19 cellular contexts compared by ENCODE assay signal in genomic region chr5:170348069-170348702, GRCh38. TPM values are rescaled to one million over a fixed set of nuclear protein-coding genes. Genes with fewer than 3 reads are reported as not detected.
A peak's percentile ranks its signal among the peaks of the same experiment; 100 is the strongest.
DNase-seq lines count a peak whose midpoint lies in the region; ATAC-seq, FAIRE-seq and TF ChIP-seq lines count a peak whose summit lies in the region.
"Had no signal": no experiment of that assay in that cellular context is flagged by ENCODE, and none has a peak within 500 bp of the region (broad histone marks: within the 10 kb centered on the region; RNA-seq: fewer than 3 reads in every experiment).

No MANE protein-coding gene starts in this region.

- H3K9me3 ChIP-seq in right cardiac atrium (ENCODE audit: control insufficient read depth, low read length), result no peaks in the 10 kb centered on the region
- H3K9me3 ChIP-seq in vagina, result no peaks in the 10 kb centered on the region

- intact Hi-C loops in right cardiac atrium (cut with DNase I), result loop anchor here in 1 of 4 donors (5.0 to 10.0 kb wide), 2 partner anchors 73 to 121 kb away; no protein-coding TSS in a partner anchor
- intact Hi-C loops in vagina (cut with DNase I), result no loop called here

- H3K4me3 ChIP-seq in bronchial epithelial cell (ENCODE audit: low read depth, low read length), result no peak overlapping the region
- no peak overlapping the region for H3K4me3 ChIP-seq in right cardiac atrium (ENCODE audit: low read length)
- H3K4me3 ChIP-seq in vagina, result no peak overlapping the region

- H3K27me3 ChIP-seq in bronchial epithelial cell (ENCODE audit: control insufficient read depth, insufficient read depth, low read length) (no peaks in the 10 kb centered on the region), right cardiac atrium (ENCODE audit: control insufficient read depth, insufficient read depth) (no peaks in the 10 kb centered on the region), vagina (no peaks in the 10 kb centered on the region)

- H3K27ac ChIP-seq in right cardiac atrium (ENCODE audit: low read length) (no peak overlapping the region), vagina (peak overlapping the region; percentile 53)

- no peak overlapping the region for H3K4me3 Mint-ChIP-seq in activated T-cell treated with anti-CD3 and anti-CD28 coated beads, Interleukin-2, amount 50 U/mL, for 24 hours
- H3K4me3 Mint-ChIP-seq: natural killer cell treated with Interleukin-12 subunit alpha and Interleukin-12 subunit beta and Interleukin-15 and Interleukin-18, amount 100 ng/mL, for 72 hours had no signal

- no peak overlapping the region for H3K27ac Mint-ChIP-seq in activated T-cell treated with anti-CD3 and anti-CD28 coated beads, Interleukin-2, amount 50 U/mL, for 24 hours
- H3K27ac Mint-ChIP-seq: activated T-helper 2 cell treated with anti-CD3 and anti-CD28 coated beads, Interferon-gamma antibody, Interleukin-2, Interleukin-4, amounts not matched to agents 10 μg/mL and 5 μg/mL and 100 μg/mL, durations not matched to agents 14 hours and 24 hours and 36 hours; natural killer cell treated with Interleukin-12 subunit alpha and Interleukin-12 subunit beta and Interleukin-15 and Interleukin-18, amount 100 ng/mL, for 72 hours had no signal

- H3K9me3 Mint-ChIP-seq in activated T-cell treated with anti-CD3 and anti-CD28 coated beads, Interleukin-2, amount 50 U/mL, for 24 hours, result no peaks in the 10 kb centered on the region
- H3K9me3 Mint-ChIP-seq: activated T-helper 2 cell treated with anti-CD3 and anti-CD28 coated beads, Interferon-gamma antibody, Interleukin-2, Interleukin-4, amounts not matched to agents 10 μg/mL and 5 μg/mL and 100 μg/mL, durations not matched to agents 14 hours and 24 hours and 36 hours; natural killer cell treated with Interleukin-12 subunit alpha and Interleukin-12 subunit beta and Interleukin-15 and Interleukin-18, amount 100 ng/mL, for 72 hours had no signal

- no peaks in the 10 kb centered on the region for H3K36me3 Mint-ChIP-seq in activated T-cell treated with anti-CD3 and anti-CD28 coated beads, Interleukin-2, amount 50 U/mL, for 24 hours (ENCODE audit: low read depth)
- H3K36me3 Mint-ChIP-seq: natural killer cell treated with Interleukin-12 subunit alpha and Interleukin-12 subunit beta and Interleukin-15 and Interleukin-18, amount 100 ng/mL, for 72 hours had no signal

- peak; percentile 8 for DNase-seq in activated T-cell treated with anti-CD3 and anti-CD28 coated beads, Interleukin-2, amount 50 U/mL, for 24 hours
- DNase-seq in activated T-cell treated with anti-CD3 and anti-CD28 coated beads, Interleukin-2, amount 50 U/mL, for 1 hour, result no peak
- DNase-seq in bronchial epithelial cell (ENCODE audit: low read depth) (no peak), right cardiac atrium (no peak), vagina (ENCODE audit: extremely low spot score in 2 of 2) (no peak), D721Med (ENCODE audit: insufficient read length, low spot score) (no peak), NCI-H1436 (lab: John Stamatoyannopoulos, UW) (no peak)
- DNase-seq in activated CD8-positive, alpha-beta memory T cell treated with anti-CD3 and anti-CD28 coated beads, Interleukin-2, amount 50 U/mL, for 48 hours, result no peak
- DNase-seq: activated CD4-positive, alpha-beta T cell treated with anti-CD3 and anti-CD28 coated beads for 1 hour; DMS79 treated with DMSO at 0.1 percent for 48 hours; H7; NCI-H1417; NCI-H526 treated with DMSO at 0.1 percent for 48 hours; trophoblast cell had no signal

- no peaks in the 10 kb centered on the region for H3K4me1 ChIP-seq in right cardiac atrium (ENCODE audit: control insufficient read depth, insufficient read depth, low read length)
- H3K4me1 ChIP-seq in vagina, result no peaks in the 10 kb centered on the region

- FAIRE-seq in bronchial epithelial cell (lab: Jason Lieb, UNC) (peak; percentile 52), D721Med (lab: Jason Lieb, UNC) (no peak)
- FAIRE-seq: endothelial cell of umbilical vein, HTR-8/SVneo had no signal

- WGBS in right cardiac atrium, result 38% methylated on average over 11 of the region's 11 CpGs

- H3K36me3 ChIP-seq in bronchial epithelial cell (ENCODE audit: control insufficient read depth, insufficient read depth, low read length), result no peaks in the 10 kb centered on the region
- H3K36me3 ChIP-seq in vagina, result no peaks in the 10 kb centered on the region

- no peak for TF ChIP-seq POLR2A in vagina (IDR thresholded peaks at IDR 0.05)

- peaks cover 19% of the 10 kb centered on the region for H3K27me3 Mint-ChIP-seq in activated T-cell treated with anti-CD3 and anti-CD28 coated beads, Interleukin-2, amount 50 U/mL, for 24 hours

- ATAC-seq in right cardiac atrium, result peak; percentile 34 to 47
- ATAC-seq: natural killer cell treated with Interleukin-12 subunit alpha and Interleukin-12 subunit beta and Interleukin-15 and Interleukin-18, amount 100 ng/mL, for 72 hours had no signal

- no peak for TF ChIP-seq CTCF in bronchial epithelial cell (IDR thresholded peaks at IDR 0.05; ENCODE audit: insufficient read depth, low read length, severe bottlenecking)
- no peak for TF ChIP-seq CTCF in vagina (IDR thresholded peaks at IDR 0.05)
- TF ChIP-seq CTCF in D721Med (IDR thresholded peaks at IDR 0.05; ENCODE audit: insufficient read depth, missing control alignments), result no peak

- H3K4me1 Mint-ChIP-seq in activated T-cell treated with anti-CD3 and anti-CD28 coated beads, Interleukin-2, amount 50 U/mL, for 24 hours (ENCODE audit: low read depth), result peaks cover 2% of the 10 kb centered on the region

RNA-seq across cellular contexts. Expression of gene KCNMB1, which starts 41.0 kb away (rescaled TPM):
- total RNA-seq in bronchial epithelial cell (not detected in 2 replicates), right cardiac atrium (1 to 10 TPM in 3 of 4 donors, under 1 TPM in 1; 0.97 to 2.8 (median 1.9) TPM), vagina (4.9 TPM)
- polyA plus RNA-seq in right cardiac atrium, result 1.3 TPM
- total RNA-seq: activated T-helper 2 cell treated with anti-CD3 and anti-CD28 coated beads, Interferon-gamma antibody, Interleukin-2, Interleukin-4, amounts not matched to agents 10 μg/mL and 5 μg/mL and 100 μg/mL, durations not matched to agents 14 hours and 24 hours and 36 hours; natural killer cell treated with Interleukin-12 subunit alpha and Interleukin-12 subunit beta and Interleukin-15 and Interleukin-18, amount 100 ng/mL, for 72 hours had no signal
- polyA plus RNA-seq: AG04450 had no signal

RNA-seq across cellular contexts. Expression of gene LCP2, which starts 50.6 kb away (rescaled TPM):
- total RNA-seq in bronchial epithelial cell (not detected in 2 replicates), right cardiac atrium (10 to 100 TPM in 3 of 4 donors, 1 to 10 TPM in 1; 7.2 to 10.9 (median 10.4) TPM), vagina (25.5 TPM)
- polyA plus RNA-seq in right cardiac atrium, result 3.0 TPM
- total RNA-seq: endothelial cell of umbilical vein had no signal
- polyA plus RNA-seq: AG04450, endothelial cell of umbilical vein had no signal
